Comparison of ENCODE assay signal across 8 cellular contexts in the genomic region with DNA sequence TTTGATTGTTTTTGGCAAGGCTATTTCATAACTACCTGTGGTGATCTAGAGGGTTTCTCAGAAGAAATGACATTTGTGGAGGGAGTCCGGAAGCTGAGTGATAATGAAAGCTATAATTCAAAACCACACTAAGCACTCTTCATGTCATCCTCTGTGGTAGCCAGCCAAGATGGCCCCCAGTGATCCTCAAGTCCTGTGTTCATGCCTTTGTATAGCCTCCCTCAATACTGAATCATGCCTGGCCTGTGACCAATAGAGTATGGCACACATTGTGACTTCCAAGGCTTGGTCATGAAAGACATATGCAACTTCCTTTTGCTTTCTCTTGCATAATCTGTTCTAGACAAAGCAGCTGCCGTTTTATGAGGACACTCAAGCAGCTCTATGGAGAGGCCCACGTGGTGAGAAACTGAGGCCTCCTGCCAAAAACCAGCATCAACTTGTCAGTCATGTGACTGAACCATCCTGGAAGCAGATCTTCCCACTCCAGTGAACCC. TPM values are rescaled to one million over a fixed set of nuclear protein-coding genes. Genes with fewer than 3 reads are reported as not detected.
DNase-seq lines count a peak whose midpoint lies in the region; ATAC-seq and TF ChIP-seq lines count a peak whose summit lies in the region.

No MANE protein-coding gene starts in this region.

- ATAC-seq in HG02678 (IDR thresholded peaks at IDR 0.05; ENCODE audit: unreplicated experiment): peak; percentile 89
- ATAC-seq in activated T-cell treated with anti-CD3 and anti-CD28 coated beads, Interleukin-2, amount 50 U/mL, for 72 hours (replicated peaks in 1 of 2): peak; percentile 100
- ATAC-seq in left colon: peak; percentile 34
- ATAC-seq in upper lobe of left lung (ENCODE audit: low FRiP score in 2 of 2): peak; percentile 80 to 90

- no peak for TF ChIP-seq CTCF in upper lobe of left lung (IDR thresholded peaks at IDR 0.05)

- H3K36me3 Mint-ChIP-seq in activated T-cell treated with anti-CD3 and anti-CD28 coated beads, Interleukin-2, amount 50 U/mL, for 72 hours (ENCODE audit: insufficient read depth in 2 of 2): peaks cover 1 to 2% of the 10 kb centered on the region in 2 donors

- H3K27ac Mint-ChIP-seq in activated T-cell treated with anti-CD3 and anti-CD28 coated beads, Interleukin-2, amount 50 U/mL, for 72 hours: peak overlapping the region; percentile 40

- peak in 1 of 4 donors; percentile 54 for TF ChIP-seq POLR2A in upper lobe of left lung (IDR thresholded peaks at IDR 0.05)
- no peak for TF ChIP-seq POLR2A in erythroblast (IDR thresholded peaks at IDR 0.05; ENCODE audit: low read length)

- DNase-seq in NK-92 treated with Interleukin-12 subunit alpha and Interleukin-12 subunit beta, amount 100 ng/mL, for 24 hours (lab: John Stamatoyannopoulos, UW): peak; percentile 23
- DNase-seq in NK-92 (lab: John Stamatoyannopoulos, UW; ENCODE audit: unreplicated experiment): no peak
- DNase-seq in NCI-H187 treated with DMSO at 0.1 percent for 48 hours (lab: John Stamatoyannopoulos, UW): peak; percentile 64
- DNase-seq in activated T-cell treated with anti-CD3 and anti-CD28 coated beads, Interleukin-2, amount 50 U/mL, for 72 hours: peak; percentile 76 to 82
- peak; percentile 22 to 46 for DNase-seq in left colon
- peak in 1 of 2 donors; percentile 64 for DNase-seq in upper lobe of left lung
- no peak for DNase-seq in erythroblast (lab: John Stamatoyannopoulos, UW)

- no peaks in the 10 kb centered on the region for H3K9me3 ChIP-seq in upper lobe of left lung

- 25 to 34% methylated on average over 3 of the region's 3 CpGs for WGBS in upper lobe of left lung, 2 donors

- no peaks in the 10 kb centered on the region for H3K36me3 ChIP-seq in upper lobe of left lung

- H3K27me3 ChIP-seq in upper lobe of left lung: no peaks in the 10 kb centered on the region

- intact Hi-C loops in left colon (cut with DNase I, micrococcal nuclease): no loop called here

- peak overlapping the region; percentile 17 to 64 (median 26) for H3K27ac ChIP-seq in upper lobe of left lung

- TF ChIP-seq EP300 in upper lobe of left lung (IDR thresholded peaks at IDR 0.05): peak in 2 of 4 donors; percentile 25 to 69

- H3K27me3 Mint-ChIP-seq in activated T-cell treated with anti-CD3 and anti-CD28 coated beads, Interleukin-2, amount 50 U/mL, for 72 hours (ENCODE audit: low read depth): peaks cover 6% of the 10 kb centered on the region

- no peaks in the 10 kb centered on the region for H3K9me3 Mint-ChIP-seq in activated T-cell treated with anti-CD3 and anti-CD28 coated beads, Interleukin-2, amount 50 U/mL, for 72 hours

- peak overlapping the region; percentile 54 to 56 for H3K4me3 Mint-ChIP-seq in activated T-cell treated with anti-CD3 and anti-CD28 coated beads, Interleukin-2, amount 50 U/mL, for 72 hours

- H3K4me3 ChIP-seq in upper lobe of left lung: no peak overlapping the region

- H3K4me1 Mint-ChIP-seq in activated T-cell treated with anti-CD3 and anti-CD28 coated beads, Interleukin-2, amount 50 U/mL, for 72 hours (ENCODE audit: low read depth): peaks cover 13% of the 10 kb centered on the region

- peaks cover 0 to 9% (median 5%) of the 10 kb centered on the region in 4 donors for H3K4me1 ChIP-seq in upper lobe of left lung

RNA-seq across cellular contexts. Expression of gene DNAAF9, which starts 12.8 kb away (rescaled TPM):
- 1 to 10 TPM; 3.6 to 3.7 TPM for total RNA-seq in activated T-cell treated with anti-CD3 and anti-CD28 coated beads, Interleukin-2, amount 50 U/mL, for 72 hours
- total RNA-seq in left colon: 1 to 10 TPM; 1.6 to 5.1 TPM
- total RNA-seq in upper lobe of left lung: 10 to 100 TPM; 17.6 to 45.1 (median 23.7) TPM

RNA-seq across cellular contexts. Expression of gene ATRN, which starts 50.6 kb away (rescaled TPM):
- 10 to 100 TPM in 1 of 2 donors, 1 to 10 TPM in 1; 9.6 to 11.6 TPM for total RNA-seq in activated T-cell treated with anti-CD3 and anti-CD28 coated beads, Interleukin-2, amount 50 U/mL, for 72 hours
- total RNA-seq in left colon (10 to 100 TPM; 22.6 to 23.1 TPM), upper lobe of left lung (10 to 100 TPM; 13.6 to 39.5 (median 27.0) TPM)

Comparison
In these comparisons a context has a peak if more than half of its experiments do, and no peak if none do; other contexts are left out.
1. DNase-seq: peak in NK-92 treated with Interleukin-12 subunit alpha and Interleukin-12 subunit beta, amount 100 ng/mL, for 24 hours (single experiment), NCI-H187 treated with DMSO at 0.1 percent for 48 hours (single experiment), activated T-cell treated with anti-CD3 and anti-CD28 coated beads, Interleukin-2, amount 50 U/mL, for 72 hours (2 of 2) and left colon (2 of 2); none in NK-92 (single experiment) and erythroblast (0 of 2).
2. ATAC-seq: peak in every context shown above with its lines; median percentile 100 in activated T-cell treated with anti-CD3 and anti-CD28 coated beads, Interleukin-2, amount 50 U/mL, for 72 hours; 89 in HG02678; 85 in upper lobe of left lung; 34 in left colon.